In genomic region chr20:33810885-33811762, GRCh38 we compare ENCODE assay signal across 8 cellular contexts. TPM values are rescaled to one million over a fixed set of nuclear protein-coding genes. Genes with fewer than 3 reads are reported as not detected.
DNase-seq lines count a peak whose midpoint lies in the region; ATAC-seq, FAIRE-seq and TF ChIP-seq lines count a peak whose summit lies in the region.

Gene CHMP4B (plus strand): TSS chr20:33811348. CDS start chr20:33811469, 121 bp downstream.

- peak within 1 kb of the TSS; percentile 88 to 98 (median 96) for H3K27ac ChIP-seq in adrenal gland
- peak within 1 kb of the TSS; percentile 76 to 98 (median 94) for H3K27ac ChIP-seq in heart left ventricle
- H3K27ac ChIP-seq in upper lobe of left lung: peak within 1 kb of the TSS; percentile 91 to 98 (median 94)

- H3K9me3 ChIP-seq in adrenal gland (replicated peaks in 1 of 3): no peaks in the 10 kb centered on the region
- no peaks in the 10 kb centered on the region for H3K9me3 ChIP-seq in heart left ventricle
- no peaks in the 10 kb centered on the region for H3K9me3 ChIP-seq in upper lobe of left lung

- DNase-seq in GM12891 (ENCODE audit: insufficient read length, low spot score): peak; percentile 96
- DNase-seq in NCI-H1436 treated with DMSO at 0.1 percent for 48 hours (lab: John Stamatoyannopoulos, UW): peak; percentile 95
- peak; percentile 96 to 98 (median 98) for DNase-seq in T-helper 1 cell
- peak; percentile 99 to 100 (median 99) for DNase-seq in adrenal gland
- peak; percentile 99 to 100 (median 99) for DNase-seq in heart left ventricle
- peak; percentile 98 to 100 (median 99) for DNase-seq in posterior cingulate gyrus
- DNase-seq in upper lobe of left lung: peak; percentile 100

- no peak for TF ChIP-seq CTCF in adrenal gland (IDR thresholded peaks at IDR 0.05)
- no peak for TF ChIP-seq CTCF in heart left ventricle (IDR thresholded peaks at IDR 0.05)
- peak in 1 of 6 experiments; percentile 38 for TF ChIP-seq CTCF in upper lobe of left lung (IDR thresholded peaks at IDR 0.05)

- H3K36me3 ChIP-seq in adrenal gland (replicated peaks in 1 of 2) (no peaks in the 10 kb centered on the region), heart left ventricle (peaks cover 0 to 14% (median 0%) of the 10 kb centered on the region in 9 donors), upper lobe of left lung (no peaks in the 10 kb centered on the region)

- WGBS in adrenal gland, 4 donors: 0 to 2% (median 1%) methylated on average over 13 to 70 of the region's 70 CpGs
- 0 to 1% (median 1%) methylated on average over 48 to 70 of the region's 70 CpGs for WGBS in heart left ventricle, 4 donors
- WGBS in upper lobe of left lung, 2 donors: 1 to 3% methylated on average over 23 to 69 of the region's 70 CpGs

- H3K27me3 ChIP-seq in adrenal gland (no peaks in the 10 kb centered on the region), heart left ventricle (no peaks in the 10 kb centered on the region), upper lobe of left lung (no peaks in the 10 kb centered on the region)

- no peak for TF ChIP-seq EP300 in upper lobe of left lung (IDR thresholded peaks at IDR 0.05)

- TF ChIP-seq POLR2A in GM12891 (IDR thresholded peaks at IDR 0.05; ENCODE audit: low read depth, low read length) (peak; percentile 39; the same call in 1 of the 2 replicates), adrenal gland (IDR thresholded peaks at IDR 0.05) (peak; percentile 89 to 96), heart left ventricle (IDR thresholded peaks at IDR 0.05) (peak in 1 of 2 donors; percentile 90), upper lobe of left lung (IDR thresholded peaks at IDR 0.05) (peak in 3 of 4 donors; percentile 89 to 97 (median 91))

- H3K4me1 ChIP-seq in adrenal gland (replicated peaks in 1 of 2) (peaks cover 17 to 30% of the 10 kb centered on the region in 2 donors), heart left ventricle (peaks cover 4 to 49% (median 36%) of the 10 kb centered on the region in 12 donors), upper lobe of left lung (peaks cover 27 to 40% (median 32%) of the 10 kb centered on the region in 4 donors)

- intact Hi-C loops in adrenal gland (cut with DNase I) (no loop called here), heart left ventricle (cut with DNase I) (loop anchor here in 3 of 10 donors (1.0 to 10.0 kb wide), 4 partner anchors 79 to 301 kb away; partner anchors contain the start of genes RALY (in 3 of the 3), EIF2S2 (in 1 of the 3) and ZNF341 (in 1 of the 3)), posterior cingulate gyrus (cut with DNase I) (loop anchor here (2.0 to 10.0 kb wide), 2 partner anchors 76 to 302 kb away; partner anchors contain the start of genes EIF2S2 and ZNF341)

- peak within 1 kb of the TSS; percentile 38 to 98 (median 69) for H3K4me3 ChIP-seq in adrenal gland
- peak within 1 kb of the TSS; percentile 75 to 99 (median 91) for H3K4me3 ChIP-seq in heart left ventricle
- H3K4me3 ChIP-seq in upper lobe of left lung: peak within 1 kb of the TSS; percentile 61 to 96 (median 80)

- peak; percentile 97 for FAIRE-seq in GM12891 (lab: Jason Lieb, UNC)

- ATAC-seq in HG02840 (IDR thresholded peaks at IDR 0.05; ENCODE audit: low FRiP score, unreplicated experiment): peak; percentile 94
- peak; percentile 97 to 99 (median 98) for ATAC-seq in heart left ventricle
- peak; percentile 98 to 99 for ATAC-seq in upper lobe of left lung (ENCODE audit: low FRiP score in 2 of 2)

TF ChIP-seq in GM12891, 5 proteins besides CTCF, POLR2A, EP300 and RAD21:
- 0 out of 2 replicates have a peak, but pooled peaks have one; percentile 35 for TF ChIP-seq TAF1 (IDR thresholded peaks at IDR 0.05; ENCODE audit: low read depth, low read length)
- peak; percentile 59; the same call in 1 of the 2 replicates for TF ChIP-seq POU2F2 (IDR thresholded peaks at IDR 0.05; ENCODE audit: low read depth, low read length)
- no peak for TF ChIP-seq POLR2AphosphoS5 (IDR thresholded peaks at IDR 0.05; ENCODE audit: low read depth, low read length)
TF ChIP-seq in GM12891: peak in this region for 2.

RNA-seq across cellular contexts. Expression of gene CHMP4B, which starts in this region (rescaled TPM):
- polyA plus RNA-seq in GM12891 (2012; ENCODE audit: low read depth, missing spikeins): 100 TPM
- 100 to 1,000 TPM in 5 of 8 donors, 10 to 100 TPM in 3; 55.1 to 132 (median 103) TPM for total RNA-seq in adrenal gland
- 100 to 1,000 TPM in 1 of 3 donors, 10 to 100 TPM in 2; 68.5 to 150 (median 86.3) TPM for polyA plus RNA-seq in adrenal gland
- total RNA-seq in heart left ventricle: 100 to 1,000 TPM in 5 of 9 donors, 10 to 100 TPM in 4; 46.2 to 225 (median 106) TPM
- polyA plus RNA-seq in heart left ventricle: 100 to 1,000 TPM; 127 to 233 TPM
- total RNA-seq in upper lobe of left lung: 100 to 1,000 TPM in 5 of 6 donors, 10 to 100 TPM in 1; 71.2 to 139 (median 104) TPM

Comparison
In these comparisons a context has a peak if more than half of its experiments do, and no peak if none do; other contexts are left out.
1. Peak in every context shown above with its lines: DNase-seq, ATAC-seq, H3K4me3 ChIP-seq and H3K27ac ChIP-seq.